Comparison of ENCODE assay signal across 12 cellular contexts in the genomic region with DNA sequence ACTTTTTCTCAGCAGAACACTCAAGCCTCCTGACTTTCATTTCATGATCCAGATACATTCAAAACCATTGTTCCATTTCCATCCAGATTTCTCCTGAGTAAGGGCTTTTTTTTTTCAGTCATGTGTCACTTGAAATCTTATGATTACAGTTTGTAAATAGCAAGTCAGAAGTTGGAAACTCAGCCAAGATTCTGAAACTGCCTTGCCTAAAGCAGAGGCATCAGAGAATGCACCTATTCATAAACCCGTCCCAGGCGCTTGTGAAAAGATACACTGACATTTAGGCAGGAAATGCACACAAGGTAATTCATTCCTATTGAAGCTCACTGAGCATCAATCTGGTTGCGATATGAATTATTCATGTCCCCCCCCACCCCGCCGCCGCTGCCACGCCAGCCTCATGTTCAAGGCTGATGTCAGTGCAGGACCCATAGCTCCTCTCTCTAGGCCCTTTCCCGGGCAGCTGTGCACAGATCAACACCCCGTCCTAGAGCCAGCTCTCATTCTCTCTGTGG. TPM values are rescaled to one million over a fixed set of nuclear protein-coding genes. Genes with fewer than 3 reads are reported as not detected.
A peak's percentile ranks its signal among the peaks of the same experiment; 100 is the strongest.
DNase-seq lines count a peak whose midpoint lies in the region; ATAC-seq, FAIRE-seq and TF ChIP-seq lines count a peak whose summit lies in the region.
"Had no signal": no experiment of that assay in that cellular context is flagged by ENCODE, and none has a peak within 500 bp of the region (broad histone marks: within the 10 kb centered on the region; RNA-seq: fewer than 3 reads in every experiment).

No MANE protein-coding gene starts in this region.

- H3K27ac ChIP-seq in breast epithelium, result peak overlapping the region; percentile 23 to 45

- peaks cover 0 to 3% of the 10 kb centered on the region in 2 donors for H3K4me1 ChIP-seq in breast epithelium

- no peak for FAIRE-seq in D721Med (lab: Jason Lieb, UNC)
- FAIRE-seq: GM18507 had no signal

- BruUV-seq in MCF 10A (replicated peaks; lab: Mats Ljungman, UMichigan), result no TSS peak

- peaks cover 10% of the 10 kb centered on the region for H3K4me1 Mint-ChIP-seq in MCF 10A (ENCODE audit: insufficient read depth, unreplicated experiment)
- peaks cover 80% of the 10 kb centered on the region for H3K4me1 Mint-ChIP-seq in activated naive CD4-positive, alpha-beta T cell treated with anti-CD3 and anti-CD28 coated beads, Interleukin-2, amount 10 ng/mL, durations not matched to agents 7 days and 5 days
- H3K4me1 Mint-ChIP-seq in naive thymus-derived CD8-positive, alpha-beta T cell, result peaks cover 37 to 82% (median 72%) of the 10 kb centered on the region in 4 donors
- H3K4me1 Mint-ChIP-seq in stimulated activated naive B cell treated with anti-CD40 and anti-IgM and Interleukin-4, amounts not matched to agents 10 μg/mL and 1 μg/mL and 100 μg/mL, for 72 hours, result peaks cover 43 to 88% of the 10 kb centered on the region in 2 donors

- no peaks in the 10 kb centered on the region for H3K27me3 ChIP-seq in breast epithelium
- H3K27me3 ChIP-seq: upper lobe of left lung had no signal

- H3K27ac Mint-ChIP-seq in MCF 10A (ENCODE audit: low read depth, unreplicated experiment), result no peak overlapping the region
- peak overlapping the region; percentile 86 for H3K27ac Mint-ChIP-seq in activated naive CD4-positive, alpha-beta T cell treated with anti-CD3 and anti-CD28 coated beads, Interleukin-2, amount 10 ng/mL, durations not matched to agents 7 days and 5 days
- peak overlapping the region; percentile 38 to 97 (median 90) for H3K27ac Mint-ChIP-seq in naive thymus-derived CD8-positive, alpha-beta T cell
- no peak overlapping the region for H3K27ac Mint-ChIP-seq in stimulated activated naive B cell treated with anti-CD40 and anti-IgM and Interleukin-4, amounts not matched to agents 10 μg/mL and 1 μg/mL and 100 μg/mL, for 72 hours

- no peaks in the 10 kb centered on the region for H3K36me3 Mint-ChIP-seq in MCF 10A (ENCODE audit: insufficient read depth, unreplicated experiment)
- peaks cover 25% of the 10 kb centered on the region for H3K36me3 Mint-ChIP-seq in activated naive CD4-positive, alpha-beta T cell treated with anti-CD3 and anti-CD28 coated beads, Interleukin-2, amount 10 ng/mL, durations not matched to agents 7 days and 5 days
- H3K36me3 Mint-ChIP-seq in naive thymus-derived CD8-positive, alpha-beta T cell, result peaks cover 0 to 2% (median 0%) of the 10 kb centered on the region in 3 donors
- peaks cover 0 to 4% of the 10 kb centered on the region in 2 donors for H3K36me3 Mint-ChIP-seq in stimulated activated naive B cell treated with anti-CD40 and anti-IgM and Interleukin-4, amounts not matched to agents 10 μg/mL and 1 μg/mL and 100 μg/mL, for 72 hours
- H3K36me3 Mint-ChIP-seq: naive B cell had no signal

- CTCF ChIA-PET in MCF 10A (lab: Yijun Ruan, JAX), result interaction anchor here (0.8 kb wide), 1 partner anchor 66 kb away, joined by 3 read pairs; no protein-coding TSS in a partner anchor
- CTCF ChIA-PET in activated naive CD4-positive, alpha-beta T cell treated with anti-CD3 and anti-CD28 coated beads, Interleukin-2, amount 10 ng/mL, durations not matched to agents 7 days and 5 days (lab: Charles Lee), result no interaction called here

- DNase-seq in breast epithelium (ENCODE audit: low spot score in 2 of 2), result no peak
- no peak for DNase-seq in MCF 10A (ENCODE audit: unreplicated experiment)
- peak; percentile 76 for DNase-seq in activated naive CD4-positive, alpha-beta T cell treated with anti-CD3 and anti-CD28 coated beads, Interleukin-2, amount 10 ng/mL, durations not matched to agents 7 days and 5 days
- peak in 8 of 10 donors; percentile 31 to 79 (median 52) for DNase-seq in naive thymus-derived CD8-positive, alpha-beta T cell
- no peak for DNase-seq in OCI-M1 (lab: John Stamatoyannopoulos, UW)
- no peak for DNase-seq in GOT3 (lab: John Stamatoyannopoulos, UW)
- DNase-seq in D721Med (ENCODE audit: insufficient read length, low spot score), result no peak
- DNase-seq in stimulated activated naive B cell treated with anti-CD40 and anti-IgM and Interleukin-4, amounts not matched to agents 10 μg/mL and 1 μg/mL and 100 μg/mL, for 72 hours, result no peak
- DNase-seq: naive B cell, NCI-H2107 had no signal

- H3K9me3 Mint-ChIP-seq in MCF 10A (ENCODE audit: unreplicated experiment), result no peaks in the 10 kb centered on the region
- no peaks in the 10 kb centered on the region for H3K9me3 Mint-ChIP-seq in activated naive CD4-positive, alpha-beta T cell treated with anti-CD3 and anti-CD28 coated beads, Interleukin-2, amount 10 ng/mL, durations not matched to agents 7 days and 5 days
- H3K9me3 Mint-ChIP-seq in naive thymus-derived CD8-positive, alpha-beta T cell, result no peaks in the 10 kb centered on the region
- peaks cover 0 to 4% of the 10 kb centered on the region in 2 donors for H3K9me3 Mint-ChIP-seq in stimulated activated naive B cell treated with anti-CD40 and anti-IgM and Interleukin-4, amounts not matched to agents 10 μg/mL and 1 μg/mL and 100 μg/mL, for 72 hours
- H3K9me3 Mint-ChIP-seq: naive B cell had no signal

- no peaks in the 10 kb centered on the region for H3K27me3 Mint-ChIP-seq in MCF 10A (ENCODE audit: insufficient read depth, unreplicated experiment)
- no peaks in the 10 kb centered on the region for H3K27me3 Mint-ChIP-seq in activated naive CD4-positive, alpha-beta T cell treated with anti-CD3 and anti-CD28 coated beads, Interleukin-2, amount 10 ng/mL, durations not matched to agents 7 days and 5 days
- no peaks in the 10 kb centered on the region for H3K27me3 Mint-ChIP-seq in naive thymus-derived CD8-positive, alpha-beta T cell
- H3K27me3 Mint-ChIP-seq in stimulated activated naive B cell treated with anti-CD40 and anti-IgM and Interleukin-4, amounts not matched to agents 10 μg/mL and 1 μg/mL and 100 μg/mL, for 72 hours, result peaks cover 6 to 7% of the 10 kb centered on the region in 2 donors

- H3K4me3 Mint-ChIP-seq in MCF 10A (ENCODE audit: unreplicated experiment), result no peak overlapping the region
- peak overlapping the region; percentile 8 for H3K4me3 Mint-ChIP-seq in activated naive CD4-positive, alpha-beta T cell treated with anti-CD3 and anti-CD28 coated beads, Interleukin-2, amount 10 ng/mL, durations not matched to agents 7 days and 5 days
- peak overlapping the region in 8 of 10 donors; percentile 9 to 83 (median 57) for H3K4me3 Mint-ChIP-seq in naive thymus-derived CD8-positive, alpha-beta T cell
- no peak overlapping the region for H3K4me3 Mint-ChIP-seq in stimulated activated naive B cell treated with anti-CD40 and anti-IgM and Interleukin-4, amounts not matched to agents 10 μg/mL and 1 μg/mL and 100 μg/mL, for 72 hours

- TF ChIP-seq POLR2A in breast epithelium (IDR thresholded peaks at IDR 0.05), result no peak

- no peaks in the 10 kb centered on the region for H3K9me3 ChIP-seq in breast epithelium
- H3K9me3 ChIP-seq: upper lobe of left lung had no signal

- no peaks in the 10 kb centered on the region for H3K36me3 ChIP-seq in breast epithelium
- H3K36me3 ChIP-seq: upper lobe of left lung had no signal

- POLR2A ChIA-PET in MCF 10A (lab: Yijun Ruan, JAX), result no interaction called here
- POLR2A ChIA-PET in naive thymus-derived CD8-positive, alpha-beta T cell (lab: Charles Lee), result interaction anchor here (0.7 to 8.7 kb wide), 6 partner anchors 9 to 105 kb away, joined by 3 to 189 read pairs (median 7); a partner anchor contains a TSS

- ATAC-seq in naive thymus-derived CD8-positive, alpha-beta T cell, result peak; percentile 50 to 59
- no peak for ATAC-seq in stimulated activated naive B cell treated with anti-CD40 and anti-IgM and Interleukin-4, amounts not matched to agents 10 μg/mL and 1 μg/mL and 100 μg/mL, for 72 hours (replicated peaks)

- intact Hi-C loops in breast epithelium (cut with DNase I; ENCODE audit: low total_unique reads), result no loop called here
- intact Hi-C loops in MCF 10A (cut with micrococcal nuclease), result no loop called here

- no peak for TF ChIP-seq CTCF in breast epithelium (IDR thresholded peaks at IDR 0.05)
- TF ChIP-seq CTCF in MCF 10A (IDR thresholded peaks at IDR 0.05; ENCODE audit: unreplicated experiment), result no peak
- TF ChIP-seq CTCF in D721Med (IDR thresholded peaks at IDR 0.05; ENCODE audit: insufficient read depth, missing control alignments), result no peak

- H3K4me3 ChIP-seq in breast epithelium, result no peak overlapping the region
- H3K4me3 ChIP-seq: upper lobe of left lung had no signal

RNA-seq across cellular contexts. Expression of a gene that starts 30.4 kb away (rescaled TPM):
- total RNA-seq in breast epithelium (10 to 100 TPM; 28.6 to 41.1 (median 34.4) TPM), MCF 10A (2022) (3.7 and 4.6 TPM in 2 replicates)
- total RNA-seq in naive thymus-derived CD8-positive, alpha-beta T cell, result 100 to 1,000 TPM; 291 to 295 TPM
- polyA plus RNA-seq in naive thymus-derived CD8-positive, alpha-beta T cell, result 100 to 1,000 TPM; 285 to 350 (median 310) TPM

Comparison
In these comparisons a context has a peak if more than half of its experiments do, and no peak if none do; other contexts are left out.
1. DNase-seq: peak in activated naive CD4-positive, alpha-beta T cell treated with anti-CD3 and anti-CD28 coated beads, Interleukin-2, amount 10 ng/mL, durations not matched to agents 7 days and 5 days (single experiment) and naive thymus-derived CD8-positive, alpha-beta T cell (8 of 10); none in breast epithelium (0 of 2), MCF 10A (single experiment), OCI-M1 (single experiment), GOT3 (single experiment), D721Med (single experiment) and stimulated activated naive B cell treated with anti-CD40 and anti-IgM and Interleukin-4, amounts not matched to agents 10 μg/mL and 1 μg/mL and 100 μg/mL, for 72 hours (single experiment).
2. H3K27ac Mint-ChIP-seq: peak in activated naive CD4-positive, alpha-beta T cell treated with anti-CD3 and anti-CD28 coated beads, Interleukin-2, amount 10 ng/mL, durations not matched to agents 7 days and 5 days (single experiment) and naive thymus-derived CD8-positive, alpha-beta T cell (10 of 10); none in MCF 10A (single experiment) and stimulated activated naive B cell treated with anti-CD40 and anti-IgM and Interleukin-4, amounts not matched to agents 10 μg/mL and 1 μg/mL and 100 μg/mL, for 72 hours (single experiment).
3. H3K4me3 Mint-ChIP-seq: peak in activated naive CD4-positive, alpha-beta T cell treated with anti-CD3 and anti-CD28 coated beads, Interleukin-2, amount 10 ng/mL, durations not matched to agents 7 days and 5 days (single experiment) and naive thymus-derived CD8-positive, alpha-beta T cell (8 of 10); none in MCF 10A (single experiment) and stimulated activated naive B cell treated with anti-CD40 and anti-IgM and Interleukin-4, amounts not matched to agents 10 μg/mL and 1 μg/mL and 100 μg/mL, for 72 hours (0 of 2).
4. ATAC-seq: peak in naive thymus-derived CD8-positive, alpha-beta T cell (2 of 2); none in stimulated activated naive B cell treated with anti-CD40 and anti-IgM and Interleukin-4, amounts not matched to agents 10 μg/mL and 1 μg/mL and 100 μg/mL, for 72 hours (0 of 2).
5. RNA of a gene that starts 30.4 kb away (total RNA-seq): 291 to 295 TPM in naive thymus-derived CD8-positive, alpha-beta T cell; 28.6 to 41.1 TPM in breast epithelium and 3.7 to 4.6 TPM in MCF 10A; every median in the first group is over 4 times any median in the second.